In genomic region chr2:207044963-207045362, GRCh38 we compare ENCODE assay signal across 1 cellular context.
TF ChIP-seq lines count a peak whose summit lies in the region.

No MANE protein-coding gene starts in this region.

TF ChIP-seq in HepG2, 621 proteins besides CTCF, POLR2A, EP300 and RAD21 (continued from another document):
- TF ChIP-seq TRAFD1 (CRISPR knock-in tag; IDR thresholded peaks at IDR 0.05; ENCODE audit: borderline replicate concordance) (no peak), AHR (CRISPR knock-in tag; IDR thresholded peaks at IDR 0.05) (no peak), SAP130 (CRISPR knock-in tag; IDR thresholded peaks at IDR 0.05; ENCODE audit: low read depth) (no peak), ZNF713 (CRISPR knock-in tag; IDR thresholded peaks at IDR 0.05) (no peak), ZC3H13 (CRISPR knock-in tag; IDR thresholded peaks at IDR 0.05) (no peak), RFX1 (IDR thresholded peaks at IDR 0.05) (no peak), JDP2 (CRISPR knock-in tag; IDR thresholded peaks at IDR 0.05; ENCODE audit: borderline replicate concordance) (no peak), ZNF782 (CRISPR knock-in tag; IDR thresholded peaks at IDR 0.05; ENCODE audit: borderline replicate concordance) (no peak), REST (IDR thresholded peaks at IDR 0.05; ENCODE audit: borderline replicate concordance in 1 of 2, low read depth in 1 of 2, low read length in 2 of 2) (no peak), REPIN1 (CRISPR knock-in tag; IDR thresholded peaks at IDR 0.05; ENCODE audit: borderline replicate concordance, low read depth) (no peak), MAFG (CRISPR knock-in tag; IDR thresholded peaks at IDR 0.05) (no peak), ZNF644 (CRISPR knock-in tag; IDR thresholded peaks at IDR 0.05; ENCODE audit: low read depth) (peak; percentile 26; the same call in 1 of the 2 replicates), ZBTB49 (CRISPR knock-in tag; IDR thresholded peaks at IDR 0.05; ENCODE audit: borderline replicate concordance) (no peak), ZZZ3 (CRISPR knock-in tag; IDR thresholded peaks at IDR 0.05; ENCODE audit: borderline replicate concordance) (no peak), HHEX (CRISPR knock-in tag; IDR thresholded peaks at IDR 0.05) (no peak), ZNF839 (CRISPR knock-in tag; IDR thresholded peaks at IDR 0.05; ENCODE audit: borderline replicate concordance) (no peak), ZNF235 (CRISPR knock-in tag; IDR thresholded peaks at IDR 0.05; ENCODE audit: borderline replicate concordance) (no peak), ZNF260 (CRISPR knock-in tag; IDR thresholded peaks at IDR 0.05; ENCODE audit: borderline replicate concordance, low read depth) (no peak), ETV5 (CRISPR knock-in tag; IDR thresholded peaks at IDR 0.05; ENCODE audit: borderline replicate concordance) (no peak), SMAD1 (CRISPR knock-in tag; IDR thresholded peaks at IDR 0.05; ENCODE audit: borderline replicate concordance, low read depth) (no peak), ZGPAT (CRISPR knock-in tag; IDR thresholded peaks at IDR 0.05) (no peak), ZNF121 (CRISPR knock-in tag; IDR thresholded peaks at IDR 0.05) (no peak)
